Comparison of ENCODE assay signal across 1 cellular context in genomic region chr14:47207636-47208035, GRCh38.
TF ChIP-seq lines count a peak whose summit lies in the region.

No MANE protein-coding gene starts in this region.

TF ChIP-seq in HepG2, 621 proteins besides CTCF, POLR2A, EP300 and RAD21:
- TF ChIP-seq KIAA2018 (CRISPR knock-in tag; IDR thresholded peaks at IDR 0.05; ENCODE audit: borderline replicate concordance) (no peak), TRIM24 (CRISPR knock-in tag; IDR thresholded peaks at IDR 0.05) (no peak), GRHL1 (CRISPR knock-in tag; conservative IDR thresholded peaks at IDR 0.05) (no peak), PATZ1 (CRISPR knock-in tag; IDR thresholded peaks at IDR 0.05) (no peak), ZSCAN21 (CRISPR knock-in tag; IDR thresholded peaks at IDR 0.05; ENCODE audit: borderline replicate concordance) (no peak), MIER2 (CRISPR knock-in tag; IDR thresholded peaks at IDR 0.05) (no peak), CHD2 (IDR thresholded peaks at IDR 0.05; ENCODE audit: low read depth, low read length) (no peak), PRMT3 (CRISPR knock-in tag; IDR thresholded peaks at IDR 0.05; ENCODE audit: borderline replicate concordance, low read depth) (no peak), AKNA (CRISPR knock-in tag; IDR thresholded peaks at IDR 0.05; ENCODE audit: borderline replicate concordance) (no peak), RFXAP (CRISPR knock-in tag; IDR thresholded peaks at IDR 0.05; ENCODE audit: borderline replicate concordance) (no peak)
